ENCODE assay signal across 21 cellular contexts in genomic region chr1:172941945-172942344, GRCh38.
"Had no signal": no experiment of that assay in that cellular context is flagged by ENCODE, and none has a peak within 500 bp of the region (broad histone marks: within the 10 kb centered on the region; RNA-seq: fewer than 3 reads in every experiment).

No MANE protein-coding gene starts in this region.

- H3K27ac ChIP-seq: adrenal gland, Peyer's patch had no signal

- H3K27me3 Mint-ChIP-seq: activated naive CD8-positive, alpha-beta T cell treated with anti-CD3 and anti-CD28 coated beads, Interleukin-2, amount 10 ng/mL, durations not matched to agents 7 days and 5 days had no signal

- H3K27ac Mint-ChIP-seq: activated CD8-positive, alpha-beta T cell treated with anti-CD3 and anti-CD28 coated beads, Interleukin-2, amount 10 ng/mL, durations not matched to agents 7 days and 5 days; activated naive CD8-positive, alpha-beta T cell treated with anti-CD3 and anti-CD28 coated beads, Interleukin-2, amount 10 ng/mL, durations not matched to agents 7 days and 5 days; T-helper 2 cell treated with Interferon-gamma antibody and Interleukin-4, amounts not matched to agents 5 μg/mL and 100 μg/mL, for 36 hours; WTC11 had no signal

- H3K9me3 Mint-ChIP-seq: T-helper 2 cell treated with Interferon-gamma antibody and Interleukin-4, amounts not matched to agents 5 μg/mL and 100 μg/mL, for 36 hours had no signal

- H3K4me3 Mint-ChIP-seq: activated CD8-positive, alpha-beta T cell treated with anti-CD3 and anti-CD28 coated beads, Interleukin-2, amount 10 ng/mL, durations not matched to agents 7 days and 5 days; activated naive CD8-positive, alpha-beta T cell treated with anti-CD3 and anti-CD28 coated beads, Interleukin-2, amount 10 ng/mL, durations not matched to agents 7 days and 5 days; T-helper 2 cell treated with Interferon-gamma antibody and Interleukin-4, amounts not matched to agents 5 μg/mL and 100 μg/mL, for 36 hours; WTC11 had no signal

- H3K9me3 ChIP-seq: adrenal gland, Peyer's patch had no signal

- H3K4me1 Mint-ChIP-seq: WTC11 had no signal

- ATAC-seq: activated CD8-positive, alpha-beta T cell treated with anti-CD3 and anti-CD28 coated beads, Interleukin-2, amount 10 ng/mL, durations not matched to agents 7 days and 5 days; WTC11 had no signal

- H3K36me3 ChIP-seq: adrenal gland, Peyer's patch had no signal

- H3K4me1 ChIP-seq: adrenal gland had no signal

- H3K36me3 Mint-ChIP-seq: WTC11 had no signal

- DNase-seq: activated CD4-positive, alpha-beta T cell treated with anti-CD3 and anti-CD28 coated beads for 48 hours; activated CD4-positive, alpha-beta T cell treated with anti-CD3 and anti-CD28 coated beads, Interleukin-2, amount 50 U/mL, for 4 hours; activated CD4-positive, CD25-positive, alpha-beta regulatory T cell treated with anti-CD3 and anti-CD28 coated beads, Interleukin-2, amount 50 U/mL, for 72 hours; activated CD8-positive, alpha-beta memory T cell treated with anti-CD3 and anti-CD28 coated beads, Interleukin-2, amount 50 U/mL, for 48 hours; activated CD8-positive, alpha-beta T cell treated with anti-CD3 and anti-CD28 coated beads, Interleukin-2, amount 10 ng/mL, durations not matched to agents 7 days and 5 days; activated naive CD4-positive, alpha-beta T cell treated with anti-CD3 and anti-CD28 coated beads, Interleukin-2, amount 50 U/mL, for 16 hours; activated naive CD8-positive, alpha-beta T cell treated with anti-CD3 and anti-CD28 coated beads, Interleukin-2, amount 10 ng/mL, durations not matched to agents 7 days and 5 days; activated T-cell treated with anti-CD3 and anti-CD28 coated beads, Interleukin-2, amount 50 U/mL, for 1 hour; adrenal gland; cerebellar nuclear complex; NCI-H1105 treated with DMSO at 0.1 percent for 48 hours; NCI-H1436 treated with DMSO at 0.1 percent for 48 hours; NCI-H187; NCI-H2081; NCI-H510A treated with DMSO at 0.1 percent for 48 hours; NCI-H69; NK-92 treated with Interleukin-12 subunit alpha and Interleukin-12 subunit beta, amount 100 ng/mL, for 24 hours; Peyer's patch; SHP77 had no signal

- H3K27me3 ChIP-seq: adrenal gland, Peyer's patch had no signal

- H3K4me3 ChIP-seq: adrenal gland, Peyer's patch had no signal
